Comparison of ENCODE assay signal across 23 cellular contexts in the genomic region with DNA sequence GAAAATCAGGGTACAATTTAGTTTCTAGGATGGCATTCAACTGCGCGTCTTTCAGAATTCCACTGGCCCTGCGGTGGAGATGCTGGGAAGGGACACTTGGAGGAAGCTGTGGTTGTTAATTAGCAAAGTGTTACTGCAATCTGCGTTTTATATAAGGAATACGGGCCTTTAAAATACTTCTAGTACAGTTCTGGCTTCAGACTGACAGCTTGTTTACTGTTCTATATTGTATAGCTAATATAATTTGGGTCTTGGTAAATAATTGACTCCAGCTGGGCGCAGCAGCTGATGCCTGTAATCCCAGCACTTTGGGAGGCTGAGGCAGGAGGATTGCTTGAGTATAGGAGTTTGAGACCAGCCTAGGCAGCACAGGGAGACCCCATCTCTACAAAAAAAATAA.
"Had no signal": no experiment of that assay in that cellular context is flagged by ENCODE, and none has a peak within 500 bp of the region (broad histone marks: within the 10 kb centered on the region; RNA-seq: fewer than 3 reads in every experiment).

No MANE protein-coding gene starts in this region.

- H3K27ac Mint-ChIP-seq: activated B cell treated with CpG ODN at 0.5 μM for 24 hours; activated CD8-positive, alpha-beta memory T cell treated with anti-CD3 and anti-CD28 coated beads, Interleukin-2, amount 10 ng/mL, durations not matched to agents 7 days and 5 days; activated CD8-positive, alpha-beta T cell treated with anti-CD3 and anti-CD28 coated beads, Interleukin-2, amount 10 ng/mL, durations not matched to agents 7 days and 5 days; activated naive CD4-positive, alpha-beta T cell treated with anti-CD3 and anti-CD28 coated beads, Interleukin-2, amount 50 U/mL, for 24 hours; activated naive CD8-positive, alpha-beta T cell treated with anti-CD3 and anti-CD28 coated beads, Interleukin-2, amount 50 U/mL, for 24 hours; activated T-helper 2 cell treated with anti-CD3 and anti-CD28 coated beads, Interferon-gamma antibody, Interleukin-2, Interleukin-4, amounts not matched to agents 10 μg/mL and 5 μg/mL and 100 μg/mL, durations not matched to agents 14 hours and 24 hours and 36 hours; nephron; T-helper 17 cell had no signal

- H3K4me1 ChIP-seq: left lung, lower lobe of right lung, spleen, tibial nerve had no signal

- H3K4me3 Mint-ChIP-seq: activated B cell treated with CpG ODN at 0.5 μM for 24 hours; activated CD8-positive, alpha-beta memory T cell treated with anti-CD3 and anti-CD28 coated beads, Interleukin-2, amount 10 ng/mL, durations not matched to agents 7 days and 5 days; activated CD8-positive, alpha-beta T cell treated with anti-CD3 and anti-CD28 coated beads, Interleukin-2, amount 10 ng/mL, durations not matched to agents 7 days and 5 days; activated naive CD4-positive, alpha-beta T cell treated with anti-CD3 and anti-CD28 coated beads, Interleukin-2, amount 50 U/mL, for 24 hours; activated naive CD8-positive, alpha-beta T cell treated with anti-CD3 and anti-CD28 coated beads, Interleukin-2, amount 50 U/mL, for 24 hours; central memory CD8-positive, alpha-beta T cell; nephron; T-helper 17 cell had no signal

- DNase-seq: activated B cell treated with CpG ODN at 0.5 μM for 24 hours; activated CD8-positive, alpha-beta memory T cell treated with anti-CD3 and anti-CD28 coated beads, Interleukin-2, amount 10 ng/mL, durations not matched to agents 7 days and 5 days; activated CD8-positive, alpha-beta T cell treated with anti-CD3 and anti-CD28 coated beads, Interleukin-2, amount 10 ng/mL, durations not matched to agents 7 days and 5 days; activated naive CD8-positive, alpha-beta T cell treated with anti-CD3 and anti-CD28 coated beads, Interleukin-2, amount 50 U/mL, for 24 hours; activated T-cell treated with anti-CD3 and anti-CD28 coated beads, Interleukin-2, amount 50 U/mL, for 48 hours; amygdala; dermis blood vessel endothelial cell; effector CD4-positive, alpha-beta T cell; kidney glomerular epithelial cell; left lung; lower lobe of right lung; mesendoderm; right cardiac atrium; spleen; stimulated activated naive CD4-positive, alpha-beta T cell; T-helper 17 cell had no signal

- H3K4me1 Mint-ChIP-seq: activated CD8-positive, alpha-beta memory T cell treated with anti-CD3 and anti-CD28 coated beads, Interleukin-2, amount 10 ng/mL, durations not matched to agents 7 days and 5 days; central memory CD8-positive, alpha-beta T cell; nephron; T-helper 17 cell had no signal

- H3K27me3 ChIP-seq: left lung, spleen, tibial nerve had no signal

- H3K4me3 ChIP-seq: left lung, lower lobe of right lung, spleen, tibial nerve had no signal

- ATAC-seq: activated CD8-positive, alpha-beta memory T cell treated with anti-CD3 and anti-CD28 coated beads, Interleukin-2, amount 10 ng/mL, durations not matched to agents 7 days and 5 days; activated CD8-positive, alpha-beta T cell treated with anti-CD3 and anti-CD28 coated beads, Interleukin-2, amount 10 ng/mL, durations not matched to agents 7 days and 5 days; activated naive CD8-positive, alpha-beta T cell treated with anti-CD3 and anti-CD28 coated beads, Interleukin-2, amount 50 U/mL, for 24 hours; left lung; lower lobe of right lung; right cardiac atrium; T-helper 17 cell had no signal

- H3K27me3 Mint-ChIP-seq: activated B cell treated with CpG ODN at 0.5 μM for 24 hours; activated CD8-positive, alpha-beta memory T cell treated with anti-CD3 and anti-CD28 coated beads, Interleukin-2, amount 10 ng/mL, durations not matched to agents 7 days and 5 days; activated naive CD4-positive, alpha-beta T cell treated with anti-CD3 and anti-CD28 coated beads, Interleukin-2, amount 50 U/mL, for 24 hours; activated naive CD8-positive, alpha-beta T cell treated with anti-CD3 and anti-CD28 coated beads, Interleukin-2, amount 50 U/mL, for 24 hours; central memory CD8-positive, alpha-beta T cell; T-helper 17 cell had no signal

- H3K36me3 ChIP-seq: left lung, lower lobe of right lung, spleen, tibial nerve had no signal

- H3K36me3 Mint-ChIP-seq: activated CD8-positive, alpha-beta memory T cell treated with anti-CD3 and anti-CD28 coated beads, Interleukin-2, amount 10 ng/mL, durations not matched to agents 7 days and 5 days; activated naive CD4-positive, alpha-beta T cell treated with anti-CD3 and anti-CD28 coated beads, Interleukin-2, amount 50 U/mL, for 24 hours had no signal

- H3K9me3 Mint-ChIP-seq: activated B cell treated with CpG ODN at 0.5 μM for 24 hours; activated naive CD4-positive, alpha-beta T cell treated with anti-CD3 and anti-CD28 coated beads, Interleukin-2, amount 50 U/mL, for 24 hours; activated naive CD8-positive, alpha-beta T cell treated with anti-CD3 and anti-CD28 coated beads, Interleukin-2, amount 50 U/mL, for 24 hours; activated T-helper 2 cell treated with anti-CD3 and anti-CD28 coated beads, Interferon-gamma antibody, Interleukin-2, Interleukin-4, amounts not matched to agents 10 μg/mL and 5 μg/mL and 100 μg/mL, durations not matched to agents 14 hours and 24 hours and 36 hours; central memory CD8-positive, alpha-beta T cell; nephron had no signal

- FAIRE-seq: bronchial epithelial cell, frontal cortex had no signal

- H3K9me3 ChIP-seq: left lung, lower lobe of right lung, spleen, tibial nerve had no signal

- H3K27ac ChIP-seq: left lung, lower lobe of right lung, spleen, tibial nerve had no signal
